In the genomic region with DNA sequence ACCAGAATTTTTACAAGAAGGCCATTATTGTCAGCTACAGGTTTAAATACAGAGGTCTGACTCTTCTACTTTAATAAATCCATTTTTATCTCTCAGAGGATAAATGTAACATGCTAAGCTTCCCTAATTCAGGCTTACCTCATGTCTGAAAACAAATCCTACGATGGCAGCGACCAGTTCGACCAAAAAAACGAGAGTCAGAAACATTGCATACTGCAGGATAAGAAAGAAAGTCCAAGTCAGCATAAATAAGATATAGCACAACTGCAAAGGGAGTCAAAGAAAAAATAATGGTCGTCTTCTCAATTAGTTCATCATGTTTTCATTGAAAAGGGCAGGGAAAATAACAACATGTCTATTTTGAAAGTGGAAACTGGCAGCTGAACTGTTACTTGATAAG, we compare ENCODE assay signal across 24 cellular contexts. TPM values are rescaled to one million over a fixed set of nuclear protein-coding genes. Genes with fewer than 3 reads are reported as not detected.
DNase-seq lines count a peak whose midpoint lies in the region; ATAC-seq, FAIRE-seq and TF ChIP-seq lines count a peak whose summit lies in the region.
"Had no signal": no experiment of that assay in that cellular context is flagged by ENCODE, and none has a peak within 500 bp of the region (broad histone marks: within the 10 kb centered on the region; RNA-seq: fewer than 3 reads in every experiment).

No MANE protein-coding gene starts in this region.

- H3K9ac ChIP-seq in SK-N-MC (ENCODE audit: insufficient read length) (no peak overlapping the region), iPS-15b (ENCODE audit: low read depth, low read length) (no peak overlapping the region), trophoblast cell (ENCODE audit: low read length) (no peak overlapping the region)

- no peak overlapping the region for H4K91ac ChIP-seq in trophoblast cell (ENCODE audit: low read depth, low read length)

- no peak overlapping the region for H3K27ac Mint-ChIP-seq in HFFc6
- H3K27ac Mint-ChIP-seq: activated CD4-positive, alpha-beta T cell treated with anti-CD3 and anti-CD28 coated beads, Interleukin-2, amount 10 ng/mL, durations not matched to agents 7 days and 5 days; activated naive CD8-positive, alpha-beta T cell treated with anti-CD3 and anti-CD28 coated beads, Interleukin-2, amount 50 U/mL, for 24 hours; CD8-positive, alpha-beta T cell had no signal

- no peak overlapping the region for H3K14ac ChIP-seq in trophoblast cell (ENCODE audit: low read length)

- no peaks in the 10 kb centered on the region for H3K9me3 ChIP-seq in SK-N-MC (ENCODE audit: low read depth, low read length)
- no peaks in the 10 kb centered on the region for H3K9me3 ChIP-seq in iPS-15b (ENCODE audit: control insufficient read depth, insufficient read depth, low read length)
- H3K9me3 ChIP-seq in trophoblast cell (ENCODE audit: insufficient read depth, low read depth, low read length) = no peaks in the 10 kb centered on the region
- H3K9me3 ChIP-seq: gastrocnemius medialis, left ventricle myocardium inferior, testis had no signal

- peaks cover 17% of the 10 kb centered on the region for H3K4me1 Mint-ChIP-seq in HFFc6 (ENCODE audit: low read depth)

- peak overlapping the region; percentile 83 for H3K4me3 ChIP-seq in SK-N-MC
- peak overlapping the region; percentile 89 for H3K4me3 ChIP-seq in iPS-15b (ENCODE audit: low read depth, low read length)
- H3K4me3 ChIP-seq in trophoblast cell (ENCODE audit: low read depth, low read length) = no peak overlapping the region
- H3K4me3 ChIP-seq: testis had no signal

- H4K8ac ChIP-seq in trophoblast cell (ENCODE audit: low read depth, low read length) = no peak overlapping the region

- no peak overlapping the region for H2BK120ac ChIP-seq in trophoblast cell (ENCODE audit: insufficient read depth, low read length, poor library complexity)

- no peak for ATAC-seq in HG02642 (IDR thresholded peaks at IDR 0.05; ENCODE audit: poor library complexity, unreplicated experiment)
- no peak for ATAC-seq in GM21723 (IDR thresholded peaks at IDR 0.05; ENCODE audit: unreplicated experiment)
- ATAC-seq: activated naive CD8-positive, alpha-beta T cell treated with anti-CD3 and anti-CD28 coated beads, Interleukin-2, amount 50 U/mL, for 24 hours; CD8-positive, alpha-beta T cell; gastrocnemius medialis; Right ventricle myocardium inferior had no signal

- H3K27me3 ChIP-seq in iPS-15b (ENCODE audit: control insufficient read depth, insufficient read depth, low read length) (no peaks in the 10 kb centered on the region), trophoblast cell (ENCODE audit: insufficient read depth, low read length) (no peaks in the 10 kb centered on the region)
- H3K27me3 ChIP-seq: gastrocnemius medialis, testis had no signal

- peaks cover 6% of the 10 kb centered on the region for H3K79me2 ChIP-seq in trophoblast cell (ENCODE audit: control insufficient read depth, insufficient read depth, low read length, poor library complexity)

- no peak overlapping the region for H3K23ac ChIP-seq in trophoblast cell (ENCODE audit: low read length)

- H3K36me3 ChIP-seq in SK-N-MC (ENCODE audit: insufficient read depth, low read length) (peaks cover 18% of the 10 kb centered on the region), iPS-15b (ENCODE audit: control insufficient read depth, insufficient read depth, low read length) (peaks cover 6% of the 10 kb centered on the region), trophoblast cell (ENCODE audit: control insufficient read depth in 1 of 2, insufficient read depth in 2 of 2, low read length in 2 of 2) (peaks cover 3 to 5% of the 10 kb centered on the region in 2 experiments)
- H3K36me3 ChIP-seq: left ventricle myocardium inferior had no signal

- no peak overlapping the region for H3K4me3 Mint-ChIP-seq in HFFc6
- H3K4me3 Mint-ChIP-seq: activated CD4-positive, alpha-beta T cell treated with anti-CD3 and anti-CD28 coated beads, Interleukin-2, amount 10 ng/mL, durations not matched to agents 7 days and 5 days; activated naive CD8-positive, alpha-beta T cell treated with anti-CD3 and anti-CD28 coated beads, Interleukin-2, amount 50 U/mL, for 24 hours had no signal

- FAIRE-seq in D721Med (lab: Jason Lieb, UNC) = peak; percentile 60

- DNase-seq in D721Med (ENCODE audit: insufficient read length, low spot score) (no peak), SK-N-MC (ENCODE audit: low read depth, low spot score) (no peak), trophoblast cell (no peak), HFFc6 (no peak), HPDE6-E6E7 (ENCODE audit: extremely low spot score) (no peak)
- DNase-seq: activated CD4-positive, alpha-beta T cell treated with anti-CD3 and anti-CD28 coated beads, Interleukin-2, amount 10 ng/mL, durations not matched to agents 7 days and 5 days; activated effector memory CD4-positive, alpha-beta T cell treated with Interleukin-2 at 50 U/mL for 16 hours; activated naive CD8-positive, alpha-beta T cell treated with anti-CD3 and anti-CD28 coated beads, Interleukin-2, amount 50 U/mL, for 24 hours; CD8-positive, alpha-beta T cell; dermis blood vessel endothelial cell; DMS79 treated with DMSO at 0.1 percent for 48 hours; gastrocnemius medialis; left ventricle myocardium inferior; NCI-H2171; NCI-H526; posterior cingulate gyrus; T-helper 1 cell; testis had no signal

- H2AK5ac ChIP-seq in trophoblast cell (ENCODE audit: low read length) = no peak overlapping the region

- WGBS in trophoblast cell (ENCODE audit: extremely low coverage, insufficient coverage, insufficient read length) = no CpG with 5 or more reads among the region's 5 CpGs

- TF ChIP-seq CTCF in D721Med (IDR thresholded peaks at IDR 0.05; ENCODE audit: insufficient read depth, missing control alignments) (no peak), HFFc6 (IDR thresholded peaks at IDR 0.05) (no peak)

- peaks cover 7% of the 10 kb centered on the region for H3K79me1 ChIP-seq in trophoblast cell (ENCODE audit: low read length)

- no peaks in the 10 kb centered on the region for H3K9me3 Mint-ChIP-seq in HFFc6
- H3K9me3 Mint-ChIP-seq: activated CD4-positive, alpha-beta T cell treated with anti-CD3 and anti-CD28 coated beads, Interleukin-2, amount 10 ng/mL, durations not matched to agents 7 days and 5 days; activated naive CD8-positive, alpha-beta T cell treated with anti-CD3 and anti-CD28 coated beads, Interleukin-2, amount 50 U/mL, for 24 hours; CD8-positive, alpha-beta T cell had no signal

- H2BK12ac ChIP-seq in trophoblast cell (ENCODE audit: low read length) = no peak overlapping the region

- no peak overlapping the region for H4K12ac ChIP-seq in trophoblast cell (ENCODE audit: low read depth, low read length)

- peak overlapping the region; percentile 81 for H3K4me2 ChIP-seq in trophoblast cell (ENCODE audit: low read length)

- H2AFZ ChIP-seq in trophoblast cell (ENCODE audit: insufficient read depth, low read length, poor library complexity) = no peak overlapping the region

- no peak overlapping the region for H2BK5ac ChIP-seq in trophoblast cell (ENCODE audit: low read depth, low read length, poor library complexity)

- H3K36me3 Mint-ChIP-seq in HFFc6 (ENCODE audit: low read depth) = no peaks in the 10 kb centered on the region

- H3K27ac ChIP-seq in SK-N-MC (no peak overlapping the region), trophoblast cell (ENCODE audit: low read depth, low read length) (no peak overlapping the region)
- H3K27ac ChIP-seq: left ventricle myocardium inferior, testis had no signal

- H3K4ac ChIP-seq in trophoblast cell (ENCODE audit: low read depth, low read length) = no peak overlapping the region

- H3K27me3 Mint-ChIP-seq in HFFc6 (ENCODE audit: insufficient read depth) = no peaks in the 10 kb centered on the region; the same call in 1 of the 2 replicates

- no peak overlapping the region for H3K18ac ChIP-seq in trophoblast cell (ENCODE audit: low read length)

- H3K4me1 ChIP-seq in iPS-15b (ENCODE audit: control insufficient read depth, insufficient read depth, low read length) = peaks cover 3% of the 10 kb centered on the region
- peaks cover 0 to 4% of the 10 kb centered on the region in 2 experiments for H3K4me1 ChIP-seq in trophoblast cell (ENCODE audit: control insufficient read depth in 1 of 2, insufficient read depth in 2 of 2, low read length in 2 of 2)
- H3K4me1 ChIP-seq: gastrocnemius medialis, left ventricle myocardium inferior, testis had no signal

RNA-seq across cellular contexts. Expression of gene TSPAN6, which starts 1.6 kb away (rescaled TPM):
- 51.6 and 52.2 TPM in 2 replicates for polyA plus RNA-seq in trophoblast cell (2013)
- 10 to 100 TPM; 14.5 to 20.7 (median 18.3) TPM for total RNA-seq in HFFc6 (2021; fragmentation: NEBNext Ultra II Directional; extraction: Animal tissue kit (Norgen Biotek cat#: 25700))
- total RNA-seq: activated CD4-positive, alpha-beta T cell treated with anti-CD3 and anti-CD28 coated beads, Interleukin-2, amount 10 ng/mL, durations not matched to agents 7 days and 5 days had no signal

RNA-seq across cellular contexts. Expression of gene SRPX2, which starts 9.0 kb away (rescaled TPM):
- polyA plus RNA-seq in trophoblast cell (2013) = 1.0 and 1.6 TPM in 2 replicates
- total RNA-seq in HFFc6 (2021; fragmentation: NEBNext Ultra II Directional; extraction: Animal tissue kit (Norgen Biotek cat#: 25700)) = 10 to 100 TPM; 16.8 to 32.0 (median 23.7) TPM
- total RNA-seq: activated CD4-positive, alpha-beta T cell treated with anti-CD3 and anti-CD28 coated beads, Interleukin-2, amount 10 ng/mL, durations not matched to agents 7 days and 5 days; CD8-positive, alpha-beta T cell had no signal

RNA-seq across cellular contexts. Expression of gene TNMD, which starts 50.3 kb away (rescaled TPM):
- not detected in 2 replicates for polyA plus RNA-seq in trophoblast cell (2013)
- not detected for total RNA-seq in HFFc6 (2021; fragmentation: NEBNext Ultra II Directional; extraction: Animal tissue kit (Norgen Biotek cat#: 25700))
- total RNA-seq: activated CD4-positive, alpha-beta T cell treated with anti-CD3 and anti-CD28 coated beads, Interleukin-2, amount 10 ng/mL, durations not matched to agents 7 days and 5 days; CD8-positive, alpha-beta T cell; dermis blood vessel endothelial cell; epithelial cell of proximal tubule; mucosa of gallbladder; testis had no signal
